15 cellular contexts compared by ENCODE assay signal in genomic region chr13:93777504-93777903, GRCh38.
A peak's percentile ranks its signal among the peaks of the same experiment; 100 is the strongest.
DNase-seq lines count a peak whose midpoint lies in the region; ATAC-seq and TF ChIP-seq lines count a peak whose summit lies in the region.
"Had no signal": no experiment of that assay in that cellular context is flagged by ENCODE, and none has a peak within 500 bp of the region (broad histone marks: within the 10 kb centered on the region; RNA-seq: fewer than 3 reads in every experiment).

No MANE protein-coding gene starts in this region.

- H2AFZ ChIP-seq in IMR-90 (replicated peaks; ENCODE audit: low read length, poor library complexity), result no peak overlapping the region

- no peak overlapping the region for H3K4me2 ChIP-seq in IMR-90 (ENCODE audit: low read depth, low read length)

- H3K27me3 ChIP-seq in IMR-90 (ENCODE audit: control insufficient read depth, insufficient read depth, low read length) (no peaks in the 10 kb centered on the region), endodermal cell (ENCODE audit: control insufficient read depth, insufficient read depth, low read length, poor library complexity, severe bottlenecking) (no peaks in the 10 kb centered on the region)

- dilution Hi-C loops in IMR-90 (cut with HindIII; ENCODE audit: low sequenced_read_pairs, unreplicated experiment), result no loop called here

- H4K20me1 ChIP-seq in IMR-90 (ENCODE audit: insufficient read depth, low read length), result no peaks in the 10 kb centered on the region

- no peaks in the 10 kb centered on the region for H3K9me3 Mint-ChIP-seq in endodermal cell
- no peaks in the 10 kb centered on the region for H3K9me3 Mint-ChIP-seq in osteocyte (ENCODE audit: unreplicated experiment)
- H3K9me3 Mint-ChIP-seq: CD4-positive, alpha-beta memory T cell; H9 had no signal

- no peak overlapping the region for H3K4ac ChIP-seq in IMR-90 (ENCODE audit: low read depth, low read length)

- in situ Hi-C loops in IMR-90 (cut with MboI; ENCODE audit: low sequenced_read_pairs), result no loop called here

- H2AK5ac ChIP-seq in IMR-90 (ENCODE audit: low read depth, low read length), result no peak overlapping the region

- no peak overlapping the region for H2AK9ac ChIP-seq in IMR-90 (replicated peaks; ENCODE audit: low read depth, low read length, poor library complexity)

- H3K18ac ChIP-seq in IMR-90 (ENCODE audit: low read depth, low read length), result no peak overlapping the region

- no peak overlapping the region for H2BK120ac ChIP-seq in IMR-90 (ENCODE audit: low read depth, low read length)

- peak overlapping the region; percentile 4 for H2BK5ac ChIP-seq in IMR-90 (ENCODE audit: low read depth, low read length, poor library complexity, severe bottlenecking)

- H2BK20ac ChIP-seq in IMR-90 (ENCODE audit: low read depth, low read length), result no peak overlapping the region

- no peak for TF ChIP-seq POLR2A in IMR-90 (IDR thresholded peaks at IDR 0.05; ENCODE audit: low read depth, low read length)

- H3K4me1 ChIP-seq in IMR-90 (ENCODE audit: control insufficient read depth, insufficient read depth, low read length), result peaks cover 7% of the 10 kb centered on the region; the same call in 1 of the 2 replicates
- H3K4me1 ChIP-seq in endodermal cell (ENCODE audit: control insufficient read depth, insufficient read depth, low read length), result peaks cover 10% of the 10 kb centered on the region

- intact Hi-C loops in IMR-90 (cut with micrococcal nuclease), result loop anchor here (5.0 kb wide), 1 partner anchor 550 kb away; the partner anchor contains the start of gene GPC6

- H4K5ac ChIP-seq in IMR-90 (ENCODE audit: low read depth, low read length), result no peak overlapping the region

- peaks cover 28% of the 10 kb centered on the region for H3K4me1 Mint-ChIP-seq in endodermal cell
- H3K4me1 Mint-ChIP-seq in osteocyte (ENCODE audit: unreplicated experiment), result peaks cover 57% of the 10 kb centered on the region
- H3K4me1 Mint-ChIP-seq: B cell; CD4-positive, alpha-beta memory T cell; IgD-negative memory B cell had no signal

- H3K36me3 ChIP-seq in IMR-90 (ENCODE audit: control insufficient read depth, insufficient read depth, low read length) (no peaks in the 10 kb centered on the region), endodermal cell (ENCODE audit: control insufficient read depth, insufficient read depth, low read length) (no peaks in the 10 kb centered on the region)

- CTCF ChIA-PET in IMR-90 (lab: Yijun Ruan, JAX), result interaction anchor here (0.6 to 1.1 kb wide), 3 partner anchors 10 to 338 kb away, joined by 3 read pairs; no protein-coding TSS in a partner anchor

- no peak overlapping the region for H3K9ac ChIP-seq in IMR-90 (ENCODE audit: low read depth, low read length)
- H3K9ac ChIP-seq in endodermal cell (ENCODE audit: extremely low read depth, low read length, poor library complexity, severe bottlenecking), result no peak overlapping the region

- H3K27ac ChIP-seq in IMR-90 (ENCODE audit: insufficient read depth, low read length), result no peak overlapping the region
- no peak overlapping the region for H3K27ac ChIP-seq in endodermal cell (ENCODE audit: low read depth, low read length)
- H3K27ac ChIP-seq: C4-2B had no signal

- H3K4me3 Mint-ChIP-seq in endodermal cell, result no peak overlapping the region
- no peak overlapping the region for H3K4me3 Mint-ChIP-seq in osteocyte (ENCODE audit: unreplicated experiment)
- H3K4me3 Mint-ChIP-seq: B cell; CD4-positive, alpha-beta memory T cell; H9; IgD-negative memory B cell had no signal

- H3K27ac Mint-ChIP-seq in endodermal cell (no peak overlapping the region), osteocyte (ENCODE audit: unreplicated experiment) (peak overlapping the region; percentile 96)
- H3K27ac Mint-ChIP-seq: B cell; CD4-positive, alpha-beta memory T cell; IgD-negative memory B cell had no signal

- no peak overlapping the region for H4K8ac ChIP-seq in IMR-90 (ENCODE audit: low read depth in 2 of 2, low read length in 2 of 2)

- H3K9me1 ChIP-seq in IMR-90 (ENCODE audit: insufficient read depth, low read length), result no peaks in the 10 kb centered on the region

- no peak overlapping the region for H4K91ac ChIP-seq in IMR-90 (ENCODE audit: insufficient read depth, low read depth, low read length)

- H3K23ac ChIP-seq in IMR-90 (ENCODE audit: low read depth, low read length), result no peak overlapping the region

- H3K27me3 Mint-ChIP-seq in endodermal cell (ENCODE audit: insufficient read depth) (no peaks in the 10 kb centered on the region), osteocyte (ENCODE audit: unreplicated experiment) (no peaks in the 10 kb centered on the region)
- H3K27me3 Mint-ChIP-seq: B cell, IgD-negative memory B cell had no signal

- no CpG with 5 or more reads among the region's 2 CpGs for WGBS in IMR-90 (ENCODE audit: extremely low coverage in 2 of 2, insufficient read length in 1 of 2), 2 experiments
- WGBS in endodermal cell (ENCODE audit: insufficient coverage in 1 of 2, insufficient read length in 1 of 2), 2 experiments, result 93% methylated on average over 2 of the region's 2 CpGs; no CpG with 5 or more reads in 1 of the 2 experiments

- BruUV-seq in IMR-90 (replicated peaks; lab: Mats Ljungman, UMichigan), result no TSS peak

- H3K4me3 ChIP-seq in IMR-90 (ENCODE audit: insufficient read depth, low read depth, low read length), result no peak overlapping the region
- H3K4me3 ChIP-seq in endodermal cell (ENCODE audit: low read length), result peak overlapping the region; percentile 10

- POLR2A ChIA-PET in IMR-90 (lab: Charles Lee; ENCODE audit: unreplicated experiment), result no interaction called here

- H3K56ac ChIP-seq in IMR-90 (ENCODE audit: extremely low read depth, insufficient read depth, low read length), result no peak overlapping the region

- no peak for TF ChIP-seq RAD21 in IMR-90 (IDR thresholded peaks at IDR 0.05; ENCODE audit: low read length)

- H2BK15ac ChIP-seq in IMR-90 (ENCODE audit: low read depth, low read length), result no peak overlapping the region

- DNase-seq in IMR-90, result no peak
- DNase-seq in endodermal cell, result no peak
- DNase-seq in osteocyte (ENCODE audit: extremely low spot score, unreplicated experiment), result no peak
- DNase-seq in NCI-H748 (lab: John Stamatoyannopoulos, UW; ENCODE audit: unreplicated experiment), result no peak
- no peak for DNase-seq in cerebellar nuclear complex (lab: John Stamatoyannopoulos, UW)
- DNase-seq: CD4-positive, alpha-beta memory T cell; DMS153; DMS79 treated with DMSO at 0.1 percent for 48 hours; GOT3; H9 had no signal

- TF ChIP-seq CTCF in IMR-90 (conservative IDR thresholded peaks at IDR 0.05; ENCODE audit: low read depth, low read length), result no peak
- TF ChIP-seq CTCF in endodermal cell (conservative IDR thresholded peaks at IDR 0.05), result no peak
- TF ChIP-seq CTCF in osteocyte (IDR thresholded peaks at IDR 0.05), result no peak

- ATAC-seq in IMR-90 (ENCODE audit: low read depth), result no peak
- ATAC-seq in HG02759 (IDR thresholded peaks at IDR 0.05; ENCODE audit: unreplicated experiment), result no peak
- no peak for ATAC-seq in GM21529 (IDR thresholded peaks at IDR 0.05; ENCODE audit: unreplicated experiment)

- no peaks in the 10 kb centered on the region for H3K9me3 ChIP-seq in IMR-90 (ENCODE audit: control insufficient read depth, insufficient read depth, low read length)
- no peaks in the 10 kb centered on the region for H3K9me3 ChIP-seq in endodermal cell (ENCODE audit: control insufficient read depth, low read length)

- H3K36me3 Mint-ChIP-seq in endodermal cell (ENCODE audit: low read depth) (no peaks in the 10 kb centered on the region), osteocyte (ENCODE audit: unreplicated experiment) (peaks cover under 1% of the 10 kb centered on the region)
- H3K36me3 Mint-ChIP-seq: CD4-positive, alpha-beta memory T cell; IgD-negative memory B cell had no signal

- H3K14ac ChIP-seq in IMR-90 (replicated peaks; ENCODE audit: low read depth, low read length), result no peak overlapping the region

- no peaks in the 10 kb centered on the region for H3K79me1 ChIP-seq in IMR-90 (ENCODE audit: low read depth in 1 of 2, low read length in 2 of 2)

TF ChIP-seq in IMR-90, 13 proteins besides CTCF, POLR2A, EP300 and RAD21:
- no peak for TF ChIP-seq RCOR1 (IDR thresholded peaks at IDR 0.05; ENCODE audit: insufficient replicate concordance, low read length)
- no peak for TF ChIP-seq CEBPB (IDR thresholded peaks at IDR 0.05; ENCODE audit: low read depth, low read length)
- TF ChIP-seq CHD1 (IDR thresholded peaks at IDR 0.05; ENCODE audit: low read depth, low read length), result no peak
- no peak for TF ChIP-seq MXI1 (IDR thresholded peaks at IDR 0.05; ENCODE audit: borderline replicate concordance, low read depth, low read length)
- no peak for TF ChIP-seq ELK1 (IDR thresholded peaks at IDR 0.05; ENCODE audit: borderline replicate concordance, low read depth, low read length)
- TF ChIP-seq FOS (IDR thresholded peaks at IDR 0.05; ENCODE audit: low read depth, low read length), result no peak
- TF ChIP-seq MAFK (IDR thresholded peaks at IDR 0.05; ENCODE audit: low read depth, low read length), result no peak
- no peak for TF ChIP-seq NFE2L2 (IDR thresholded peaks at IDR 0.05; ENCODE audit: low read depth, low read length)
- no peak for TF ChIP-seq SMC3 (IDR thresholded peaks at IDR 0.05; ENCODE audit: low read depth, low read length)
- TF ChIP-seq, protein P1, sequence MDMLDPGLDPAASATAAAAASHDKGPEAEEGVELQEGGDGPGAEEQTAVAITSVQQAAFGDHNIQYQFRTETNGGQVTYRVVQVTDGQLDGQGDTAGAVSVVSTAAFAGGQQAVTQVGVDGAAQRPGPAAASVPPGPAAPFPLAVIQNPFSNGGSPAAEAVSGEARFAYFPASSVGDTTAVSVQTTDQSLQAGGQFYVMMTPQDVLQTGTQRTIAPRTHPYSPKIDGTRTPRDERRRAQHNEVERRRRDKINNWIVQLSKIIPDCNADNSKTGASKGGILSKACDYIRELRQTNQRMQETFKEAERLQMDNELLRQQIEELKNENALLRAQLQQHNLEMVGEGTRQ (IDR thresholded peaks at IDR 0.05; ENCODE audit: low read depth, low read length), result no peak
- TF ChIP-seq BHLHE40 (IDR thresholded peaks at IDR 0.05; ENCODE audit: low read depth, low read length), result no peak
- TF ChIP-seq MAZ (IDR thresholded peaks at IDR 0.05; ENCODE audit: borderline replicate concordance, low read depth, low read length), result no peak
- TF ChIP-seq RFX5 (IDR thresholded peaks at IDR 0.05; ENCODE audit: low read depth, low read length), result no peak
